ENCODE assay signal across 1 cellular context in genomic region chr11:32583451-32584271, GRCh38.
TF ChIP-seq lines count a peak whose summit lies in the region.

Gene EIF3M, plus strand, starts transcription at chr11:32583831. Its CDS starts 57 bp downstream, at chr11:32583888.

TF ChIP-seq in GM12878, 131 proteins besides CTCF, POLR2A, EP300 and RAD21 (continued from another document):
- TF ChIP-seq TARDBP (IDR thresholded peaks at IDR 0.05; ENCODE audit: borderline replicate concordance) (peak; percentile 80; the same call in 1 of the 2 replicates), SMARCA5 (IDR thresholded peaks at IDR 0.05) (peak; percentile 56; the same call in 1 of the 2 replicates), ZSCAN29 (IDR thresholded peaks at IDR 0.05) (no peak), NBN (IDR thresholded peaks at IDR 0.05) (0 out of 2 replicates have a peak, but pooled peaks have one; percentile 26), TCF3 (IDR thresholded peaks at IDR 0.05; ENCODE audit: borderline replicate concordance, insufficient read depth, low read depth, low read length) (peak; percentile 25; the same call in 1 of the 2 replicates), SP1 (IDR thresholded peaks at IDR 0.05; ENCODE audit: low read depth, low read length) (peak; percentile 75), YBX1 (IDR thresholded peaks at IDR 0.05) (no peak), E2F4 (IDR thresholded peaks at IDR 0.05; ENCODE audit: low read depth, low read length) (peak; percentile 9; the same call in 1 of the 2 replicates), SUZ12 (IDR thresholded peaks at IDR 0.05; ENCODE audit: unreplicated experiment) (no peak), SPI1 (IDR thresholded peaks at IDR 0.05; ENCODE audit: borderline replicate concordance, insufficient read depth, low read depth, low read length) (peak; percentile 87), PRDM15 (CRISPR knock-in tag; IDR thresholded peaks at IDR 0.05) (no peak), NR2C2 (IDR thresholded peaks at IDR 0.05; ENCODE audit: borderline replicate concordance, control insufficient read depth, insufficient read length, low read depth) (peak; percentile 95), CBX3 (IDR thresholded peaks at IDR 0.05; ENCODE audit: borderline replicate concordance, low read depth) (no peak), FOS (IDR thresholded peaks at IDR 0.05; ENCODE audit: borderline replicate concordance, extremely low read depth, insufficient read length) (no peak), ZBTB33 (IDR thresholded peaks at IDR 0.05) (no peak), MEF2B (IDR thresholded peaks at IDR 0.05; ENCODE audit: partially characterized antibody, poor library complexity, severe bottlenecking) (no peak), SKIL (IDR thresholded peaks at IDR 0.05; ENCODE audit: low read depth, poor library complexity, severe bottlenecking) (no peak), RBBP5 (conservative IDR thresholded peaks at IDR 0.05) (no peak), ZZZ3 (IDR thresholded peaks at IDR 0.05; ENCODE audit: control insufficient read depth, insufficient read length, low read depth) (no peak), NR2C1 (IDR thresholded peaks at IDR 0.05) (peak; percentile 99), MTA2 (IDR thresholded peaks at IDR 0.05; ENCODE audit: low read depth) (peak; percentile 85), NKRF (conservative IDR thresholded peaks at IDR 0.05) (peak; percentile 93), IRF5 (IDR thresholded peaks at IDR 0.05; ENCODE audit: borderline replicate concordance) (no peak), IKZF2 (IDR thresholded peaks at IDR 0.05) (no peak), BCL3 (IDR thresholded peaks at IDR 0.05; ENCODE audit: borderline replicate concordance, insufficient read depth, low read depth, low read length, poor library complexity, severe bottlenecking) (no peak), SIN3A (IDR thresholded peaks at IDR 0.05; ENCODE audit: low read depth, low read length) (peak; percentile 77), JUNB (IDR thresholded peaks at IDR 0.05) (no peak), RCOR1 (conservative IDR thresholded peaks at IDR 0.05; ENCODE audit: low read depth, low read length) (no peak), CEBPB (IDR thresholded peaks at IDR 0.05; ENCODE audit: borderline replicate concordance in 1 of 2, low read depth in 2 of 2, low read length in 2 of 2) (no peak), TCF12 (IDR thresholded peaks at IDR 0.05; ENCODE audit: low read depth, low read length) (no peak), RELA (IDR thresholded peaks at IDR 0.05; ENCODE audit: borderline replicate concordance, partially characterized antibody) (peak; percentile 47), KDM1A (IDR thresholded peaks at IDR 0.05; ENCODE audit: borderline replicate concordance) (no peak), ZNF207 (IDR thresholded peaks at IDR 0.05; ENCODE audit: borderline replicate concordance) (peak; percentile 73; the same call in 1 of the 2 replicates), ATF3 (IDR thresholded peaks at IDR 0.05; ENCODE audit: borderline replicate concordance, extremely low read depth, low read depth, low read length) (no peak), TAF1 (IDR thresholded peaks at IDR 0.05; ENCODE audit: borderline replicate concordance, low read depth, low read length) (peak; percentile 88), BRCA1 (IDR thresholded peaks at IDR 0.05; ENCODE audit: low read depth, low read length) (no peak), FOXK2 (IDR thresholded peaks at IDR 0.05) (no peak), RAD51 (IDR thresholded peaks at IDR 0.05) (no peak), LARP7 (IDR thresholded peaks at IDR 0.05) (peak; percentile 77; the same call in 1 of the 2 replicates), SUPT20H (IDR thresholded peaks at IDR 0.05; ENCODE audit: borderline replicate concordance, control insufficient read depth, low read depth, low read length) (no peak)
